Comparison of ENCODE assay signal across 8 cellular contexts in the genomic region with DNA sequence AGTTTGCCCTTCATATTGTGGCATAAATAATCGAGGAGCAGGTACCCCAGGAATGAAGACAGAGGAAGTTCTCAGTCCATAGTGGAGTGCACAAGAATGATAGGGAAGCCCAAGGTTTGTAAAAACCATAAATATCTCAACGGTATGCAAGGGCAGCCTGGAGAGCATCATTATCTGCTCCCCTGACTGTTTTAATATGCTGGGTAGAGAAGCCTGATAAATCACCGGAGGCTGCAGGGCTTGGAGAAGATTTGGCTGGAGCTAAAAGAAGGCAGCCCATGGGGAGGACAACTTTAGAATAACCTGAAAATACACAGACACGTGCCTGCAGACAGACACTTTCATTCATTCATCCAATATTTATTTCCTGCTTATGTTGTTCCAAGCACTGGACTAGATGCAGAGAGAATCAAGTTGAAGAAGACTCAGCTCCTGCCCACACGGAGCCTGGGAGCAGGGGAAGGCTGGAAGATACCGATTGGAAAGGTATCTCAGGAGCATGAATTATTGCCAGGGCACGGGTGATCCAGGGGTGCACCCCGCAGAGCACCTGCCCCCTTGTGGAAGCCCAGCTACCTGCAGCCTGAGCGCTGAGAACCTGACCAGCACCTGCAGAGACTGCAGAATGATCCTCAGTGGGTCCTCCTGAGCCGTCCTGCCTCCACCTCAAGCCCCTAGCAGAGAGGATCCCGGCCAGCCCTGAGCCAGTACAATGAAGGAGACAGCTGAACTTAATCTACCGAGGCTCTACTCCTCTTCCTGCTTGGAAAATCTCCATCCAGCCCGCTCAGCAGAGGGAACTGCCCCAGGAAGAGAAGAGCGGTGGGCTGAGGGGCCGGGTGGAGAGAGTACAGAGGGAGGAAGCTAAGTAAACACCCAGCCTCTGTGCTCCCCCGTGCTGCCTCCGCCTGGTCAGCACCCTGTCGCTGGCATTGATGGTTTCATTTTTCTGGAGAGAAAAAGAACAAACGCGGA.
A peak's percentile ranks its signal among the peaks of the same experiment; 100 is the strongest.
DNase-seq lines count a peak whose midpoint lies in the region; ATAC-seq, FAIRE-seq and TF ChIP-seq lines count a peak whose summit lies in the region.

No MANE protein-coding gene starts in this region.

- no peaks in the 10 kb centered on the region for H3K9me3 Mint-ChIP-seq in memory B cell

- FAIRE-seq in GM19239 (lab: Jason Lieb, UNC), result no peak

- peak; percentile 16 for DNase-seq in AG08396 (ENCODE audit: low spot score)
- DNase-seq in GM19239 (ENCODE audit: insufficient read length, low spot score), result peak; percentile 64
- DNase-seq in NCI-H1048 (lab: John Stamatoyannopoulos, UW), result peak; percentile 40
- DNase-seq in activated CD4-positive, CD25-positive, alpha-beta regulatory T cell (lab: John Stamatoyannopoulos, UW), result peak; percentile 13 to 41 (median 32)
- DNase-seq in cardiac fibroblast (ENCODE audit: low read depth in 2 of 2), result no peak
- DNase-seq in memory B cell (ENCODE audit: low spot score in 2 of 2), result peak; percentile 60
- DNase-seq in stimulated activated CD8-positive, alpha-beta memory T cell treated with anti-CD3 and anti-CD28 coated beads, Interleukin-7, amount 100 ng/mL, for 24 hours (ENCODE audit: low read depth), result peak; percentile 26
- no peak for DNase-seq in OCI-M2 (lab: John Stamatoyannopoulos, UW; ENCODE audit: unreplicated experiment)

- H3K27me3 Mint-ChIP-seq in memory B cell, result peaks cover 9% of the 10 kb centered on the region

- no peak overlapping the region for H3K27ac Mint-ChIP-seq in memory B cell

- no peak overlapping the region for H3K4me3 Mint-ChIP-seq in memory B cell

- H3K4me3 ChIP-seq in cardiac fibroblast (replicated peaks in 1 of 2; ENCODE audit: low read depth in 2 of 2, low read length in 2 of 2), result no peak overlapping the region

- no peaks in the 10 kb centered on the region for H3K36me3 Mint-ChIP-seq in memory B cell

- peak; percentile 68 for ATAC-seq in memory B cell (ENCODE audit: low read depth)

- no peaks in the 10 kb centered on the region for H3K4me1 Mint-ChIP-seq in memory B cell

- TF ChIP-seq CTCF in cardiac fibroblast (IDR thresholded peaks at IDR 0.05; ENCODE audit: low read depth, low read length), result peak; percentile 32

Comparison
In these comparisons a context has a peak if more than half of its experiments do, and no peak if none do; other contexts are left out.
1. DNase-seq: peak in AG08396 (single experiment), GM19239 (single experiment), NCI-H1048 (single experiment), activated CD4-positive, CD25-positive, alpha-beta regulatory T cell (4 of 4), memory B cell (2 of 2) and stimulated activated CD8-positive, alpha-beta memory T cell treated with anti-CD3 and anti-CD28 coated beads, Interleukin-7, amount 100 ng/mL, for 24 hours (single experiment); none in cardiac fibroblast (0 of 2) and OCI-M2 (single experiment).